Comparison of ENCODE assay signal across 22 cellular contexts in the genomic region with DNA sequence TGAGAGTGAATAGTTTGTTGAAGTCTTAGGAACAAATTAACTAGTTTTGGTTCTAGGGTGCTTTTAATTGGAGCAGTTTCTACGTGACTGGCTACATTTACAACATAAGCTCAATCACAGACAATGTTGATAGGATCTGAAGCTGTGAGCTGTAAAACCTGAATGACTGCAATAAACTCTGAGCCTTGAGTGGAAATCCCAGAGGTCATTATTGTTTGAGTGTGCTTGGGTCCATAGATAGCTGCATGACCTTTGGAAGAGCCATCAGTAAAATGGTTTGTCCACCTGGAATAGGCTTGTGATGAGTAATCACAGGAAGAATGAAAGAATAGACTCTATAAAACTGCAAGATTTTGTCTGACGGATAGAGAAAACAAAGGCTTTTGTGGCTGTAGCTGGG. TPM values are rescaled to one million over a fixed set of nuclear protein-coding genes. Genes with fewer than 3 reads are reported as not detected.
DNase-seq lines count a peak whose midpoint lies in the region; ATAC-seq and TF ChIP-seq lines count a peak whose summit lies in the region.
"Had no signal": no experiment of that assay in that cellular context is flagged by ENCODE, and none has a peak within 500 bp of the region (broad histone marks: within the 10 kb centered on the region; RNA-seq: fewer than 3 reads in every experiment).

No MANE protein-coding gene starts in this region.

- H3K4me3 Mint-ChIP-seq in type B pancreatic cell, result peak overlapping the region; percentile 71
- no peak overlapping the region for H3K4me3 Mint-ChIP-seq in activated CD8-positive, alpha-beta T cell treated with anti-CD3 and anti-CD28 coated beads for 36 hours
- H3K4me3 Mint-ChIP-seq: CD4-positive, CD25-positive, alpha-beta regulatory T cell; CD8-positive, alpha-beta memory T cell had no signal

- TF ChIP-seq CTCF in mucosa of descending colon (IDR thresholded peaks at IDR 0.05) (no peak), type B pancreatic cell (conservative IDR thresholded peaks at IDR 0.05) (no peak), spleen (IDR thresholded peaks at IDR 0.05 in 8 of 11, conservative IDR thresholded peaks at IDR 0.05 in 3 of 11) (no peak)
- TF ChIP-seq CTCF in activated CD8-positive, alpha-beta T cell treated with anti-CD3 and anti-CD28 coated beads for 36 hours (IDR thresholded peaks at IDR 0.05), result no peak

- H3K36me3 Mint-ChIP-seq in type B pancreatic cell, result no peaks in the 10 kb centered on the region
- no peaks in the 10 kb centered on the region for H3K36me3 Mint-ChIP-seq in activated CD8-positive, alpha-beta T cell treated with anti-CD3 and anti-CD28 coated beads for 36 hours (ENCODE audit: low read depth)
- H3K36me3 Mint-ChIP-seq: CD4-positive, CD25-positive, alpha-beta regulatory T cell had no signal

- CTCF ChIA-PET in activated CD8-positive, alpha-beta T cell treated with anti-CD3 and anti-CD28 coated beads for 36 hours (lab: Charles Lee), result no interaction called here

- ATAC-seq in mucosa of descending colon, result peak; percentile 97
- no peak for ATAC-seq in HG02973 (IDR thresholded peaks at IDR 0.05; ENCODE audit: unreplicated experiment)
- no peak for ATAC-seq in activated CD8-positive, alpha-beta T cell treated with anti-CD3 and anti-CD28 coated beads for 36 hours
- ATAC-seq: GM12878, HCT116 had no signal

- H3K27me3 Mint-ChIP-seq in type B pancreatic cell, result no peaks in the 10 kb centered on the region
- peaks cover 14% of the 10 kb centered on the region for H3K27me3 Mint-ChIP-seq in activated CD8-positive, alpha-beta T cell treated with anti-CD3 and anti-CD28 coated beads for 36 hours

- no peaks in the 10 kb centered on the region for H3K4me1 Mint-ChIP-seq in type B pancreatic cell (ENCODE audit: unreplicated experiment)
- no peaks in the 10 kb centered on the region for H3K4me1 Mint-ChIP-seq in activated CD8-positive, alpha-beta T cell treated with anti-CD3 and anti-CD28 coated beads for 36 hours (ENCODE audit: low read depth)

- DNase-seq in DMS153 treated with DMSO at 0.1 percent for 48 hours (lab: John Stamatoyannopoulos, UW; ENCODE audit: unreplicated experiment) (peak; percentile 26), Karpas-422 (no peak), mucosa of descending colon (no peak), type B pancreatic cell (ENCODE audit: extremely low spot score, unreplicated experiment) (no peak), spleen (no peak)
- no peak for DNase-seq in activated CD8-positive, alpha-beta T cell treated with anti-CD3 and anti-CD28 coated beads for 36 hours
- DNase-seq: ACHN; BE2C; C1 segment of cervical spinal cord; CD4-positive, CD25-positive, alpha-beta regulatory T cell; CD8-positive, alpha-beta memory T cell; COR-L47; DMS 273 treated with DMSO at 0.1 percent for 48 hours; DND-41; EL; GOT3; H7 had no signal

- WGBS in spleen, 5 donors, result 76 to 85% methylated on average over 2 of the region's 2 CpGs; no CpG with 5 or more reads in 3 of the 5 donors

- H3K4me2 ChIP-seq in Karpas-422 (ENCODE audit: low read depth, low read length, poor library complexity, severe bottlenecking), result no peak overlapping the region

- H3K9me3 ChIP-seq in Karpas-422 (ENCODE audit: low read length), result no peaks in the 10 kb centered on the region
- no peaks in the 10 kb centered on the region for H3K9me3 ChIP-seq in mucosa of descending colon
- H3K9me3 ChIP-seq in spleen, result no peaks in the 10 kb centered on the region
- H3K9me3 ChIP-seq: BE2C had no signal

- TF ChIP-seq POLR2A in spleen (IDR thresholded peaks at IDR 0.05), result no peak

- no peaks in the 10 kb centered on the region for H3K9me3 Mint-ChIP-seq in type B pancreatic cell
- no peaks in the 10 kb centered on the region for H3K9me3 Mint-ChIP-seq in activated CD8-positive, alpha-beta T cell treated with anti-CD3 and anti-CD28 coated beads for 36 hours
- H3K9me3 Mint-ChIP-seq: CD8-positive, alpha-beta memory T cell had no signal

- peak overlapping the region; percentile 99 for H3K27ac Mint-ChIP-seq in type B pancreatic cell
- H3K27ac Mint-ChIP-seq in activated CD8-positive, alpha-beta T cell treated with anti-CD3 and anti-CD28 coated beads for 36 hours, result no peak overlapping the region
- H3K27ac Mint-ChIP-seq: CD4-positive, CD25-positive, alpha-beta regulatory T cell; CD8-positive, alpha-beta memory T cell had no signal

- no peaks in the 10 kb centered on the region for H3K27me3 ChIP-seq in Karpas-422 (ENCODE audit: low read length)
- H3K27me3 ChIP-seq in spleen (replicated peaks in 1 of 7), result no peaks in the 10 kb centered on the region

- no peak overlapping the region for H3K4me3 ChIP-seq in Karpas-422 (ENCODE audit: low read length)
- H3K4me3 ChIP-seq in mucosa of descending colon, result no peak overlapping the region
- no peak overlapping the region for H3K4me3 ChIP-seq in spleen
- H3K4me3 ChIP-seq: GM12878 had no signal

- H2AFZ ChIP-seq in Karpas-422 (ENCODE audit: low read length), result peak overlapping the region; percentile 84

- no peaks in the 10 kb centered on the region for H3K79me2 ChIP-seq in Karpas-422 (ENCODE audit: low read length)

- no peaks in the 10 kb centered on the region for H4K20me1 ChIP-seq in Karpas-422 (ENCODE audit: insufficient read depth, low read depth, low read length)

- H3K36me3 ChIP-seq in Karpas-422 (ENCODE audit: insufficient read depth, low read length) (no peaks in the 10 kb centered on the region), mucosa of descending colon (ENCODE audit: low read depth) (no peaks in the 10 kb centered on the region), spleen (no peaks in the 10 kb centered on the region)
- H3K36me3 ChIP-seq: BE2C had no signal

- H3K9ac ChIP-seq in Karpas-422 (ENCODE audit: low read length), result no peak overlapping the region

- POLR2A ChIA-PET in activated CD8-positive, alpha-beta T cell treated with anti-CD3 and anti-CD28 coated beads for 36 hours (lab: Charles Lee), result no interaction called here

- intact Hi-C loops in mucosa of descending colon (cut with DNase I, micrococcal nuclease), result no loop called here
- intact Hi-C loops in spleen (cut with DNase I; ENCODE audit: low total_unique reads), result no loop called here
- intact Hi-C loops in activated CD8-positive, alpha-beta T cell treated with anti-CD3 and anti-CD28 coated beads for 36 hours (cut with micrococcal nuclease), result no loop called here

- H3K9me2 ChIP-seq in Karpas-422 (replicated peaks; ENCODE audit: insufficient read depth, low read length), result no peaks in the 10 kb centered on the region

- H3K27ac ChIP-seq in Karpas-422 (ENCODE audit: low read length) (no peak overlapping the region), spleen (no peak overlapping the region)

- H3K4me1 ChIP-seq in Karpas-422 (ENCODE audit: low read length), result peaks cover 62% of the 10 kb centered on the region
- no peaks in the 10 kb centered on the region for H3K4me1 ChIP-seq in mucosa of descending colon (ENCODE audit: low read depth)
- no peaks in the 10 kb centered on the region for H3K4me1 ChIP-seq in spleen
- H3K4me1 ChIP-seq: BE2C had no signal

RNA-seq across cellular contexts. Expression of a gene that starts 26.7 kb away (rescaled TPM):
- total RNA-seq in Karpas-422 (2014; rRNA removed; shearing (Covaris generic); ENCODE audit: low replicate concordance), result 281 and 366 TPM in 2 replicates
- total RNA-seq in mucosa of descending colon (100 to 1,000 TPM in 1 of 3 donors, 10 to 100 TPM in 2; 26.9 to 169 (median 89.6) TPM), type B pancreatic cell (ENCODE audit: low replicate concordance) (24.3 and 88.9 TPM in 2 replicates), spleen (100 to 1,000 TPM; 158 to 779 (median 365) TPM)
- polyA plus RNA-seq in spleen, result 100 to 1,000 TPM; 450 to 729 (median 573) TPM
- total RNA-seq in activated CD8-positive, alpha-beta T cell treated with anti-CD3 and anti-CD28 coated beads for 36 hours, result 10 to 100 TPM; 21.8 to 22.7 TPM
- total RNA-seq: G401, HT-29 had no signal

RNA-seq across cellular contexts. Expression of a gene that starts 32.8 kb away (rescaled TPM):
- total RNA-seq in Karpas-422 (2014; rRNA removed; shearing (Covaris generic); ENCODE audit: low replicate concordance), result 445 and 522 TPM in 2 replicates
- 10 to 100 TPM in 2 of 3 donors, 1 to 10 TPM in 1; 2.1 to 50.3 (median 28.8) TPM for total RNA-seq in mucosa of descending colon
- 9.2 and 22.1 TPM in 2 replicates for total RNA-seq in type B pancreatic cell (ENCODE audit: low replicate concordance)
- total RNA-seq in spleen, result 100 to 1,000 TPM in 4 of 7 donors, 10 to 100 TPM in 1, 1 to 10 TPM in 2; 1.9 to 633 (median 121) TPM
- 10 to 100 TPM in 1 of 3 donors, 1 to 10 TPM in 2; 3.0 to 18.6 (median 3.5) TPM for polyA plus RNA-seq in spleen
- 1 to 10 TPM; 4.9 to 5.9 TPM for total RNA-seq in activated CD8-positive, alpha-beta T cell treated with anti-CD3 and anti-CD28 coated beads for 36 hours
- total RNA-seq: G401, HT-29 had no signal
